ENCODE assay signal across 8 cellular contexts in genomic region chr7:148773344-148773743, GRCh38.
A peak's percentile ranks its signal among the peaks of the same experiment; 100 is the strongest.
DNase-seq lines count a peak whose midpoint lies in the region; ATAC-seq and TF ChIP-seq lines count a peak whose summit lies in the region.

No MANE protein-coding gene starts in this region.

- DNase-seq in CD4-positive, alpha-beta T cell = peak in 8 of 10 experiments; percentile 7 to 30 (median 18)
- DNase-seq in activated CD8-positive, alpha-beta memory T cell treated with anti-CD3 and anti-CD28 coated beads, Interleukin-2, amount 10 ng/mL, durations not matched to agents 7 days and 5 days = peak; percentile 81
- DNase-seq in natural killer cell treated with Interleukin-12 subunit alpha and Interleukin-12 subunit beta and Interleukin-15 and Interleukin-18, amount 100 ng/mL, for 72 hours (ENCODE audit: low spot score) = peak; percentile 66
- DNase-seq in NCI-H446 treated with DMSO at 0.1 percent for 48 hours (lab: John Stamatoyannopoulos, UW) (no peak), hippocampal formation (lab: John Stamatoyannopoulos, UW) (no peak), hypothalamus (lab: John Stamatoyannopoulos, UW) (no peak)

- no peak for TF ChIP-seq CTCF in CD4-positive, alpha-beta T cell (IDR thresholded peaks at IDR 0.05)

- ATAC-seq in CD4-positive, alpha-beta T cell (ENCODE audit: poor library complexity) = peak; percentile 92
- peak; percentile 93 for ATAC-seq in GM19463 (IDR thresholded peaks at IDR 0.05; ENCODE audit: unreplicated experiment)
- ATAC-seq in activated CD8-positive, alpha-beta memory T cell treated with anti-CD3 and anti-CD28 coated beads, Interleukin-2, amount 10 ng/mL, durations not matched to agents 7 days and 5 days = peak; percentile 99
- ATAC-seq in natural killer cell treated with Interleukin-12 subunit alpha and Interleukin-12 subunit beta and Interleukin-15 and Interleukin-18, amount 100 ng/mL, for 72 hours = peak; percentile 96 to 98

- peak overlapping the region; percentile 13 for H3K4me3 Mint-ChIP-seq in CD4-positive, alpha-beta T cell
- H3K4me3 Mint-ChIP-seq in activated CD8-positive, alpha-beta memory T cell treated with anti-CD3 and anti-CD28 coated beads, Interleukin-2, amount 10 ng/mL, durations not matched to agents 7 days and 5 days = peak overlapping the region; percentile 10
- H3K4me3 Mint-ChIP-seq in natural killer cell treated with Interleukin-12 subunit alpha and Interleukin-12 subunit beta and Interleukin-15 and Interleukin-18, amount 100 ng/mL, for 72 hours = peak overlapping the region; percentile 76

- H3K9me3 ChIP-seq in CD4-positive, alpha-beta T cell (ENCODE audit: control insufficient read depth, low read length) = no peaks in the 10 kb centered on the region
- H3K9me3 ChIP-seq in HUES6 (ENCODE audit: control insufficient read depth, insufficient read depth, low read depth, low read length) = no peaks in the 10 kb centered on the region

- H3K27ac Mint-ChIP-seq in CD4-positive, alpha-beta T cell = peak overlapping the region; percentile 47
- H3K27ac Mint-ChIP-seq in activated CD8-positive, alpha-beta memory T cell treated with anti-CD3 and anti-CD28 coated beads, Interleukin-2, amount 10 ng/mL, durations not matched to agents 7 days and 5 days = peak overlapping the region; percentile 77
- H3K27ac Mint-ChIP-seq in natural killer cell treated with Interleukin-12 subunit alpha and Interleukin-12 subunit beta and Interleukin-15 and Interleukin-18, amount 100 ng/mL, for 72 hours = peak overlapping the region; percentile 87 to 90

- H3K27me3 Mint-ChIP-seq in CD4-positive, alpha-beta T cell = no peaks in the 10 kb centered on the region
- no peaks in the 10 kb centered on the region for H3K27me3 Mint-ChIP-seq in activated CD8-positive, alpha-beta memory T cell treated with anti-CD3 and anti-CD28 coated beads, Interleukin-2, amount 10 ng/mL, durations not matched to agents 7 days and 5 days
- H3K27me3 Mint-ChIP-seq in natural killer cell treated with Interleukin-12 subunit alpha and Interleukin-12 subunit beta and Interleukin-15 and Interleukin-18, amount 100 ng/mL, for 72 hours = no peaks in the 10 kb centered on the region

- no peaks in the 10 kb centered on the region for H3K9me3 Mint-ChIP-seq in CD4-positive, alpha-beta T cell
- H3K9me3 Mint-ChIP-seq in activated CD8-positive, alpha-beta memory T cell treated with anti-CD3 and anti-CD28 coated beads, Interleukin-2, amount 10 ng/mL, durations not matched to agents 7 days and 5 days (ENCODE audit: low read depth) = no peaks in the 10 kb centered on the region
- no peaks in the 10 kb centered on the region for H3K9me3 Mint-ChIP-seq in natural killer cell treated with Interleukin-12 subunit alpha and Interleukin-12 subunit beta and Interleukin-15 and Interleukin-18, amount 100 ng/mL, for 72 hours

- no peak overlapping the region for H3K4me3 ChIP-seq in HUES6 (ENCODE audit: low read depth, low read length)

- H3K9ac ChIP-seq in HUES6 (ENCODE audit: low read length) = peak overlapping the region; percentile 10

- CTCF ChIA-PET in CD4-positive, alpha-beta T cell (lab: Charles Lee) = interaction anchor here (0.7 to 2.5 kb wide), 4 partner anchors 9 to 198 kb away, joined by 3 to 7 read pairs (median 3); no protein-coding TSS in a partner anchor
- CTCF ChIA-PET in activated CD8-positive, alpha-beta memory T cell treated with anti-CD3 and anti-CD28 coated beads, Interleukin-2, amount 10 ng/mL, durations not matched to agents 7 days and 5 days (lab: Charles Lee) = interaction anchor here (1.2 to 2.1 kb wide), 9 partner anchors 10 to 422 kb away, joined by 3 to 7 read pairs (median 5); partner anchors contain the start of gene ZNF282

- peaks cover 29% of the 10 kb centered on the region for H3K4me1 Mint-ChIP-seq in CD4-positive, alpha-beta T cell (ENCODE audit: low read depth)
- peaks cover 23% of the 10 kb centered on the region for H3K4me1 Mint-ChIP-seq in activated CD8-positive, alpha-beta memory T cell treated with anti-CD3 and anti-CD28 coated beads, Interleukin-2, amount 10 ng/mL, durations not matched to agents 7 days and 5 days
- peaks cover 36 to 37% of the 10 kb centered on the region in 2 donors for H3K4me1 Mint-ChIP-seq in natural killer cell treated with Interleukin-12 subunit alpha and Interleukin-12 subunit beta and Interleukin-15 and Interleukin-18, amount 100 ng/mL, for 72 hours (ENCODE audit: low read depth in 2 of 2)

- peaks cover 12% of the 10 kb centered on the region; the same call in 1 of the 2 replicates for H3K4me1 ChIP-seq in HUES6 (ENCODE audit: control insufficient read depth, insufficient read depth, low read length)

- peak overlapping the region; percentile 42 for H3K27ac ChIP-seq in CD4-positive, alpha-beta T cell (ENCODE audit: low read depth, low read length)
- no peak overlapping the region for H3K27ac ChIP-seq in HUES6 (ENCODE audit: low read depth, low read length)

- H3K27me3 ChIP-seq in CD4-positive, alpha-beta T cell (ENCODE audit: control insufficient read depth, insufficient read depth, low read length) = no peaks in the 10 kb centered on the region
- no peaks in the 10 kb centered on the region for H3K27me3 ChIP-seq in HUES6 (ENCODE audit: control insufficient read depth, insufficient read depth, low read length)

- POLR2A ChIA-PET in CD4-positive, alpha-beta T cell (lab: Charles Lee) = interaction anchor here (0.7 to 3.2 kb wide), 6 partner anchors 10 to 190 kb away, joined by 3 to 29 read pairs (median 3); partner anchors contain the start of gene CUL1

- intact Hi-C loops in CD4-positive, alpha-beta T cell (cut with DNase I, micrococcal nuclease) = loop anchor here (2.0 to 10.0 kb wide), 5 partner anchors 71 to 199 kb away; no protein-coding TSS in a partner anchor

- H3K36me3 ChIP-seq in HUES6 (ENCODE audit: control insufficient read depth, insufficient read depth, low read length) = peaks cover 68% of the 10 kb centered on the region

- H3K36me3 Mint-ChIP-seq in CD4-positive, alpha-beta T cell (ENCODE audit: low read depth) = peaks cover 54% of the 10 kb centered on the region
- H3K36me3 Mint-ChIP-seq in activated CD8-positive, alpha-beta memory T cell treated with anti-CD3 and anti-CD28 coated beads, Interleukin-2, amount 10 ng/mL, durations not matched to agents 7 days and 5 days = peaks cover 33% of the 10 kb centered on the region
- H3K36me3 Mint-ChIP-seq in natural killer cell treated with Interleukin-12 subunit alpha and Interleukin-12 subunit beta and Interleukin-15 and Interleukin-18, amount 100 ng/mL, for 72 hours = peaks cover 8% of the 10 kb centered on the region

Comparison
In these comparisons a context has a peak if more than half of its experiments do, and no peak if none do; other contexts are left out.
1. DNase-seq: peak in CD4-positive, alpha-beta T cell (8 of 10), activated CD8-positive, alpha-beta memory T cell treated with anti-CD3 and anti-CD28 coated beads, Interleukin-2, amount 10 ng/mL, durations not matched to agents 7 days and 5 days (single experiment) and natural killer cell treated with Interleukin-12 subunit alpha and Interleukin-12 subunit beta and Interleukin-15 and Interleukin-18, amount 100 ng/mL, for 72 hours (single experiment); none in NCI-H446 treated with DMSO at 0.1 percent for 48 hours (single experiment), hippocampal formation (0 of 2) and hypothalamus (0 of 51).
2. H3K4me3 Mint-ChIP-seq: peak in every context shown above with its lines; median percentile 76 in natural killer cell treated with Interleukin-12 subunit alpha and Interleukin-12 subunit beta and Interleukin-15 and Interleukin-18, amount 100 ng/mL, for 72 hours; 13 in CD4-positive, alpha-beta T cell; 10 in activated CD8-positive, alpha-beta memory T cell treated with anti-CD3 and anti-CD28 coated beads, Interleukin-2, amount 10 ng/mL, durations not matched to agents 7 days and 5 days.
3. Peak in every context shown above with its lines, with median percentiles within 50 percentile points of each other: ATAC-seq and H3K27ac Mint-ChIP-seq.